In the genomic region with DNA sequence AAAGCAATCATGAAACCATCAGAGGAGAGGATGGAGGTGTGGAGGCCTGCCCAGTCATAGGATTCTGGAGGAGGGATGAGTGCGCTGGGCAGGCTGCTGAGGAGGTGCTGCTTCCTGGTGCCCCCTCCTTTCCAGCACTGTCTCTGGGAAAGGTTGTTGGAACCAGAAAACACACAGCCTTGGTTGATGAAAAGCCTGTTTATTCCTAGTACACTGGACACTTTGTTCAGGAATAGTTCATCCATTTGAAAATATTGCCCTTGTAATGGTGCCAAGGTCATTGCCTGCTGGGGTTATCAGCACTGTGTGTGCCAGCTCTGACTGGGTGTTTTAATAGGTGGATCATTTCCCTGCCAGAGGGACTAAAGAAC, we compare ENCODE assay signal across 28 cellular contexts.
DNase-seq lines count a peak whose midpoint lies in the region; ATAC-seq and TF ChIP-seq lines count a peak whose summit lies in the region.
"Had no signal": no experiment of that assay in that cellular context is flagged by ENCODE, and none has a peak within 500 bp of the region (broad histone marks: within the 10 kb centered on the region; RNA-seq: fewer than 3 reads in every experiment).

No MANE protein-coding gene starts in this region.

- TF ChIP-seq RAD21 in liver (IDR thresholded peaks at IDR 0.05): peak; percentile 33 to 66

- no peaks in the 10 kb centered on the region for H3K27me3 ChIP-seq in right atrium auricular region
- H3K27me3 ChIP-seq in heart left ventricle: no peaks in the 10 kb centered on the region
- H3K27me3 ChIP-seq in liver (ENCODE audit: control insufficient read depth in 4 of 4, insufficient read depth in 4 of 4, low read length in 3 of 4): no peaks in the 10 kb centered on the region
- no peaks in the 10 kb centered on the region for H3K27me3 ChIP-seq in testis
- H3K27me3 ChIP-seq: BE2C, breast epithelium, thyroid gland had no signal

- H3K4me3 ChIP-seq in right atrium auricular region: no peak overlapping the region
- H3K4me3 ChIP-seq in heart left ventricle: no peak overlapping the region
- H3K4me3 ChIP-seq in liver (ENCODE audit: low read depth in 1 of 3, low read length in 3 of 3): no peak overlapping the region
- no peak overlapping the region for H3K4me3 ChIP-seq in testis
- H3K4me3 ChIP-seq: breast epithelium, lower lobe of right lung, smooth muscle cell, thyroid gland had no signal

- intact Hi-C loops in Right ventricle myocardium superior (cut with DNase I): no loop called here
- intact Hi-C loops in heart left ventricle (cut with DNase I): no loop called here
- intact Hi-C loops in testis (cut with DNase I; ENCODE audit: low total_unique reads): no loop called here

- H3K36me3 ChIP-seq in right atrium auricular region: no peaks in the 10 kb centered on the region
- no peaks in the 10 kb centered on the region for H3K36me3 ChIP-seq in heart left ventricle
- H3K36me3 ChIP-seq in liver (ENCODE audit: control insufficient read depth in 4 of 4, insufficient read depth in 3 of 4, low read depth in 1 of 4, low read length in 3 of 4): no peaks in the 10 kb centered on the region
- H3K36me3 ChIP-seq in testis (ENCODE audit: low read depth, missing control alignments): no peaks in the 10 kb centered on the region
- H3K36me3 ChIP-seq: BE2C, breast epithelium, lower lobe of right lung, thyroid gland had no signal

- H3K27ac ChIP-seq in right atrium auricular region (no peak overlapping the region), heart left ventricle (no peak overlapping the region), liver (ENCODE audit: low read depth in 1 of 2, low read length in 2 of 2) (peak overlapping the region; percentile 69 to 83), testis (peak overlapping the region; percentile 27)
- H3K27ac ChIP-seq: breast epithelium, HL-60, lower lobe of right lung, thyroid gland had no signal

- DNase-seq in Right ventricle myocardium superior: no peak
- no peak for DNase-seq in right atrium auricular region (ENCODE audit: low spot score)
- DNase-seq in heart left ventricle: no peak
- DNase-seq in testis: peak; percentile 70
- DNase-seq in NCI-H2107 (lab: John Stamatoyannopoulos, UW): no peak
- DNase-seq: activated CD4-positive, alpha-beta T cell treated with anti-CD3 and anti-CD28 coated beads for 4 hours; activated effector memory CD4-positive, alpha-beta T cell treated with Interleukin-2 at 50 U/mL for 16 hours; activated T-cell treated with anti-CD3 and anti-CD28 coated beads, Interleukin-2, amount 50 U/mL, for 1 hour; BE2C; CD8-positive, alpha-beta memory T cell; EL; KG1; lower lobe of right lung; NCI-H1105; NCI-H187; NCI-H526 treated with DMSO at 0.1 percent for 48 hours; nephron progenitor cell; stimulated activated CD4-positive, alpha-beta T cell treated with anti-CD3 and anti-CD28 coated beads, Interleukin-1b, Interleukin-23, amount 100 ng/mL, for 48 hours; stimulated activated CD8-positive, alpha-beta memory T cell treated with anti-CD3 and anti-CD28 coated beads, Interleukin-4, amount 100 ng/mL, for 48 hours; SW 1271; thyroid gland had no signal

- peaks cover 0 to 23% of the 10 kb centered on the region in 2 donors for H3K4me1 ChIP-seq in right atrium auricular region
- peaks cover 0 to 24% (median 7%) of the 10 kb centered on the region in 12 donors for H3K4me1 ChIP-seq in heart left ventricle
- H3K4me1 ChIP-seq in liver (ENCODE audit: control insufficient read depth in 4 of 4, insufficient read depth in 4 of 4, low read length in 3 of 4): peaks cover 19 to 60% (median 44%) of the 10 kb centered on the region in 4 donors
- H3K4me1 ChIP-seq in testis: peaks cover 30% of the 10 kb centered on the region
- H3K4me1 ChIP-seq: BE2C, breast epithelium had no signal

- 83 to 98% (median 97%) methylated on average over 1 of the region's 1 CpG for WGBS in heart left ventricle, 4 donors
- WGBS in liver: 22% methylated on average over 1 of the region's 1 CpG
- 45 to 80% methylated on average over 1 of the region's 1 CpG for WGBS in testis, 2 donors

- no peak for TF ChIP-seq POLR2A in heart left ventricle (IDR thresholded peaks at IDR 0.05)
- TF ChIP-seq POLR2A in testis (IDR thresholded peaks at IDR 0.05): no peak

- peak; percentile 72 for ATAC-seq in Right ventricle myocardium superior (ENCODE audit: poor library complexity)
- peak; percentile 48 to 54 (median 51) for ATAC-seq in heart left ventricle
- ATAC-seq in GM18498 (IDR thresholded peaks at IDR 0.05; ENCODE audit: unreplicated experiment): no peak
- no peak for ATAC-seq in HG03039 (IDR thresholded peaks at IDR 0.05; ENCODE audit: unreplicated experiment)
- ATAC-seq: lower lobe of right lung, Panc1 had no signal

- TF ChIP-seq CTCF in right atrium auricular region (IDR thresholded peaks at IDR 0.05) (no peak), heart left ventricle (IDR thresholded peaks at IDR 0.05) (no peak), liver (IDR thresholded peaks at IDR 0.05; ENCODE audit: low read depth, low read length, missing input control) (no peak), testis (IDR thresholded peaks at IDR 0.05) (no peak)

- H3K9me3 ChIP-seq in right atrium auricular region (no peaks in the 10 kb centered on the region), heart left ventricle (no peaks in the 10 kb centered on the region), liver (ENCODE audit: control insufficient read depth in 4 of 4, low read length in 3 of 4) (no peaks in the 10 kb centered on the region), testis (no peaks in the 10 kb centered on the region)
- H3K9me3 ChIP-seq: BE2C, breast epithelium, lower lobe of right lung, thyroid gland had no signal

- H3K9ac ChIP-seq in liver (ENCODE audit: low read depth in 1 of 2, low read length in 2 of 2): no peak overlapping the region

TF ChIP-seq in liver, 16 proteins besides CTCF, POLR2A, EP300 and RAD21:
- TF ChIP-seq FOXA2 (IDR thresholded peaks at IDR 0.05) (peak; percentile 81), HNF4A (conservative IDR thresholded peaks at IDR 0.05) (peak; percentile 74 to 79), GABPA (IDR thresholded peaks at IDR 0.05 in 1 of 2, conservative IDR thresholded peaks at IDR 0.05 in 1 of 2) (no peak), HNF4G (IDR thresholded peaks at IDR 0.05) (peak; percentile 37), JUND (IDR thresholded peaks at IDR 0.05) (peak; percentile 36 to 45), SP1 (IDR thresholded peaks at IDR 0.05) (peak; percentile 90), NR2F2 (IDR thresholded peaks at IDR 0.05) (peak; percentile 68), EGR1 (IDR thresholded peaks at IDR 0.05; ENCODE audit: low read depth in 2 of 2) (peak in 1 of 2 donors; percentile 42), RXRA (IDR thresholded peaks at IDR 0.05) (peak; percentile 89 to 91), TAF1 (conservative IDR thresholded peaks at IDR 0.05) (no peak), YY1 (IDR thresholded peaks at IDR 0.05) (peak; percentile 39), FOXA1 (IDR thresholded peaks at IDR 0.05) (peak; percentile 49)
- TF ChIP-seq, protein P1, sequence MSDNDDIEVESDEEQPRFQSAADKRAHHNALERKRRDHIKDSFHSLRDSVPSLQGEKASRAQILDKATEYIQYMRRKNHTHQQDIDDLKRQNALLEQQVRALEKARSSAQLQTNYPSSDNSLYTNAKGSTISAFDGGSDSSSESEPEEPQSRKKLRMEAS (IDR thresholded peaks at IDR 0.05): peak; percentile 48
- TF ChIP-seq, protein P2, sequence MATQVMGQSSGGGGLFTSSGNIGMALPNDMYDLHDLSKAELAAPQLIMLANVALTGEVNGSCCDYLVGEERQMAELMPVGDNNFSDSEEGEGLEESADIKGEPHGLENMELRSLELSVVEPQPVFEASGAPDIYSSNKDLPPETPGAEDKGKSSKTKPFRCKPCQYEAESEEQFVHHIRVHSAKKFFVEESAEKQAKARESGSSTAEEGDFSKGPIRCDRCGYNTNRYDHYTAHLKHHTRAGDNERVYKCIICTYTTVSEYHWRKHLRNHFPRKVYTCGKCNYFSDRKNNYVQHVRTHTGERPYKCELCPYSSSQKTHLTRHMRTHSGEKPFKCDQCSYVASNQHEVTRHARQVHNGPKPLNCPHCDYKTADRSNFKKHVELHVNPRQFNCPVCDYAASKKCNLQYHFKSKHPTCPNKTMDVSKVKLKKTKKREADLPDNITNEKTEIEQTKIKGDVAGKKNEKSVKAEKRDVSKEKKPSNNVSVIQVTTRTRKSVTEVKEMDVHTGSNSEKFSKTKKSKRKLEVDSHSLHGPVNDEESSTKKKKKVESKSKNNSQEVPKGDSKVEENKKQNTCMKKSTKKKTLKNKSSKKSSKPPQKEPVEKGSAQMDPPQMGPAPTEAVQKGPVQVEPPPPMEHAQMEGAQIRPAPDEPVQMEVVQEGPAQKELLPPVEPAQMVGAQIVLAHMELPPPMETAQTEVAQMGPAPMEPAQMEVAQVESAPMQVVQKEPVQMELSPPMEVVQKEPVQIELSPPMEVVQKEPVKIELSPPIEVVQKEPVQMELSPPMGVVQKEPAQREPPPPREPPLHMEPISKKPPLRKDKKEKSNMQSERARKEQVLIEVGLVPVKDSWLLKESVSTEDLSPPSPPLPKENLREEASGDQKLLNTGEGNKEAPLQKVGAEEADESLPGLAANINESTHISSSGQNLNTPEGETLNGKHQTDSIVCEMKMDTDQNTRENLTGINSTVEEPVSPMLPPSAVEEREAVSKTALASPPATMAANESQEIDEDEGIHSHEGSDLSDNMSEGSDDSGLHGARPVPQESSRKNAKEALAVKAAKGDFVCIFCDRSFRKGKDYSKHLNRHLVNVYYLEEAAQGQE (IDR thresholded peaks at IDR 0.05): peak; percentile 37
- TF ChIP-seq, protein P3, sequence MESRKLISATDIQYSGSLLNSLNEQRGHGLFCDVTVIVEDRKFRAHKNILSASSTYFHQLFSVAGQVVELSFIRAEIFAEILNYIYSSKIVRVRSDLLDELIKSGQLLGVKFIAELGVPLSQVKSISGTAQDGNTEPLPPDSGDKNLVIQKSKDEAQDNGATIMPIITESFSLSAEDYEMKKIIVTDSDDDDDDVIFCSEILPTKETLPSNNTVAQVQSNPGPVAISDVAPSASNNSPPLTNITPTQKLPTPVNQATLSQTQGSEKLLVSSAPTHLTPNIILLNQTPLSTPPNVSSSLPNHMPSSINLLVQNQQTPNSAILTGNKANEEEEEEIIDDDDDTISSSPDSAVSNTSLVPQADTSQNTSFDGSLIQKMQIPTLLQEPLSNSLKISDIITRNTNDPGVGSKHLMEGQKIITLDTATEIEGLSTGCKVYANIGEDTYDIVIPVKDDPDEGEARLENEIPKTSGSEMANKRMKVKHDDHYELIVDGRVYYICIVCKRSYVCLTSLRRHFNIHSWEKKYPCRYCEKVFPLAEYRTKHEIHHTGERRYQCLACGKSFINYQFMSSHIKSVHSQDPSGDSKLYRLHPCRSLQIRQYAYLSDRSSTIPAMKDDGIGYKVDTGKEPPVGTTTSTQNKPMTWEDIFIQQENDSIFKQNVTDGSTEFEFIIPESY (IDR thresholded peaks at IDR 0.05): peak; percentile 41
- TF ChIP-seq, protein P4, sequence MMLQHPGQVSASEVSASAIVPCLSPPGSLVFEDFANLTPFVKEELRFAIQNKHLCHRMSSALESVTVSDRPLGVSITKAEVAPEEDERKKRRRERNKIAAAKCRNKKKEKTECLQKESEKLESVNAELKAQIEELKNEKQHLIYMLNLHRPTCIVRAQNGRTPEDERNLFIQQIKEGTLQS (IDR thresholded peaks at IDR 0.05): no peak

Comparison
In these comparisons a context has a peak if more than half of its experiments do, and no peak if none do; other contexts are left out.
1. ATAC-seq: peak in Right ventricle myocardium superior (single experiment) and heart left ventricle (4 of 4); none in GM18498 (single experiment) and HG03039 (single experiment).
2. H3K27ac ChIP-seq: peak in liver (2 of 2) and testis (2 of 2); none in right atrium auricular region (0 of 2) and heart left ventricle (0 of 12).